In the genomic region with DNA sequence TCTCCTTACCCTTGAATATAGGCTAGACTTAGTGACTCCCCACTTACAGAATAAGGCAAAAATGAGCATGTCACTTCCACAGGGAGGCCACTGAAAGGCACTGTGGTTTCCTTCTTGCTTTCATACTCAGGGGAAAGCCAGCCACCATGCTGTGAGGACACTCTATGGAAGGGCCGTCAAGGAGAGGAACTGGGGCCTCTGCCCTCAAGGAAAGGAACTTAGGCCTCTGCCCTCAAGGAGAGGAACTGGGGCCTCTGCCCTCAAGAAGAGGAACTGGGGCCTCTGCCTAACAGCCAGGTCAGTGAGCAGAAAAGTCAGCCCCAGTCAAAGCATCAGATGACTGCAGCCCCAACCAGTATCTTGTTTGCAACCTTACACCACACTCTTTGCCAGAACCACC, we compare ENCODE assay signal across 9 cellular contexts. TPM values are rescaled to one million over a fixed set of nuclear protein-coding genes. Genes with fewer than 3 reads are reported as not detected.
DNase-seq lines count a peak whose midpoint lies in the region; ATAC-seq and TF ChIP-seq lines count a peak whose summit lies in the region.
"Had no signal": no experiment of that assay in that cellular context is flagged by ENCODE, and none has a peak within 500 bp of the region (broad histone marks: within the 10 kb centered on the region; RNA-seq: fewer than 3 reads in every experiment).

No MANE protein-coding gene starts in this region.

- H4K20me1 ChIP-seq in neural progenitor cell (ENCODE audit: low read depth) = no peaks in the 10 kb centered on the region

- H3K9me3 ChIP-seq in KOPT-K1 (ENCODE audit: insufficient read depth, low read length, poor library complexity, severe bottlenecking) (no peaks in the 10 kb centered on the region), neural progenitor cell (ENCODE audit: low read depth) (no peaks in the 10 kb centered on the region)

- peaks cover 3% of the 10 kb centered on the region for H3F3A ChIP-seq in neural progenitor cell (ENCODE audit: low read depth)

- H3K27ac ChIP-seq in KOPT-K1 (ENCODE audit: low read depth, low read length, poor library complexity, severe bottlenecking) (peak overlapping the region; percentile 41), neural progenitor cell (no peak overlapping the region)
- H3K27ac ChIP-seq: epithelial cell of prostate had no signal

- H3K27ac Mint-ChIP-seq in neural progenitor cell = no peak overlapping the region

- no peaks in the 10 kb centered on the region for H3K4me1 ChIP-seq in neural progenitor cell

- peaks cover 23% of the 10 kb centered on the region for H3K36me3 Mint-ChIP-seq in neural progenitor cell

- TF ChIP-seq CTCF in foreskin fibroblast (IDR thresholded peaks at IDR 0.05; ENCODE audit: low read depth, low read length) = no peak
- TF ChIP-seq CTCF in neural progenitor cell (IDR thresholded peaks at IDR 0.05) = no peak

- no peaks in the 10 kb centered on the region for H3K4me1 Mint-ChIP-seq in neural progenitor cell

- no peak overlapping the region for H2AFZ ChIP-seq in neural progenitor cell (replicated peaks)

- H3K36me3 ChIP-seq in KOPT-K1 (ENCODE audit: insufficient read depth, low read length) (peaks cover 86% of the 10 kb centered on the region), neural progenitor cell (peaks cover 15% of the 10 kb centered on the region)

- ATAC-seq in GM18511 (IDR thresholded peaks at IDR 0.05; ENCODE audit: unreplicated experiment) = peak; percentile 98
- ATAC-seq in GM21619 (IDR thresholded peaks at IDR 0.05; ENCODE audit: unreplicated experiment) = peak; percentile 95

- H3K9ac ChIP-seq in neural progenitor cell = no peak overlapping the region

- no peaks in the 10 kb centered on the region for H3K27me3 ChIP-seq in neural progenitor cell

- no peaks in the 10 kb centered on the region for H3K79me2 ChIP-seq in neural progenitor cell (ENCODE audit: low read depth)

- peaks cover 4% of the 10 kb centered on the region for H3K27me3 Mint-ChIP-seq in neural progenitor cell (ENCODE audit: insufficient read depth, low read depth)

- no peak overlapping the region for H3K4me3 Mint-ChIP-seq in neural progenitor cell

- DNase-seq in cerebellar cortex (ENCODE audit: low spot score) = peak; percentile 14
- no peak for DNase-seq in A172 (ENCODE audit: low spot score)
- DNase-seq in foreskin fibroblast = no peak
- no peak for DNase-seq in neural progenitor cell (ENCODE audit: low spot score)
- DNase-seq in NCI-H446 treated with DMSO at 0.1 percent for 48 hours (lab: John Stamatoyannopoulos, UW) = no peak

- H3K9me3 Mint-ChIP-seq in neural progenitor cell = no peaks in the 10 kb centered on the region

- H3K4me2 ChIP-seq in neural progenitor cell = no peak overlapping the region

- no peak overlapping the region for H3K4me3 ChIP-seq in foreskin fibroblast (ENCODE audit: low read depth in 1 of 2, low read length in 2 of 2)
- H3K4me3 ChIP-seq in neural progenitor cell = no peak overlapping the region

RNA-seq across cellular contexts. Expression of a gene that starts 30.1 kb away (rescaled TPM):
- 178 and 289 TPM in 2 replicates for total RNA-seq in A172 (2014; rRNA removed; shearing (Covaris generic))
- 89.7 and 115 TPM in 2 replicates for total RNA-seq in neural progenitor cell (ENCODE audit: low replicate concordance)

RNA-seq across cellular contexts. Expression of a gene that starts 30.5 kb away (rescaled TPM):
- total RNA-seq in A172 (2014; rRNA removed; shearing (Covaris generic)) = 65.1 and 72.3 TPM in 2 replicates
- 95.3 and 122 TPM in 2 replicates for total RNA-seq in neural progenitor cell (ENCODE audit: low replicate concordance)

RNA-seq across cellular contexts. Expression of a gene that starts 37.7 kb away (rescaled TPM):
- 66.0 and 68.8 TPM in 2 replicates for total RNA-seq in A172 (2014; rRNA removed; shearing (Covaris generic))
- 13.4 and 18.7 TPM in 2 replicates for total RNA-seq in neural progenitor cell (ENCODE audit: low replicate concordance)
